16 cellular contexts compared by ENCODE assay signal in genomic region chr6:137945149-137945498, GRCh38.
DNase-seq lines count a peak whose midpoint lies in the region; ATAC-seq, FAIRE-seq and TF ChIP-seq lines count a peak whose summit lies in the region.
"Had no signal": no experiment of that assay in that cellular context is flagged by ENCODE, and none has a peak within 500 bp of the region (broad histone marks: within the 10 kb centered on the region; RNA-seq: fewer than 3 reads in every experiment).

No MANE protein-coding gene starts in this region.

- no peaks in the 10 kb centered on the region for H3K36me3 ChIP-seq in mammary epithelial cell (ENCODE audit: insufficient read depth, low read length)
- H3K36me3 ChIP-seq in KMS-11 (ENCODE audit: insufficient read depth): no peaks in the 10 kb centered on the region
- H3K36me3 ChIP-seq in bronchial epithelial cell (ENCODE audit: control insufficient read depth, insufficient read depth, low read length): no peaks in the 10 kb centered on the region
- H3K36me3 ChIP-seq in sigmoid colon: no peaks in the 10 kb centered on the region
- H3K36me3 ChIP-seq: heart left ventricle, stomach, vagina had no signal

- H3K4me1 Mint-ChIP-seq in MCF 10A (ENCODE audit: insufficient read depth, unreplicated experiment): peaks cover 18% of the 10 kb centered on the region
- peaks cover 60% of the 10 kb centered on the region for H3K4me1 Mint-ChIP-seq in stimulated activated effector memory CD8-positive, alpha-beta T cell treated with anti-CD3 and anti-CD28 coated beads, Interleukin-12 subunit alpha, Interleukin-12 subunit beta, amount 100 ng/mL, for 72 hours

- no peak overlapping the region for H3K9ac ChIP-seq in mammary epithelial cell (ENCODE audit: insufficient read depth, low read length)
- H3K9ac ChIP-seq in KMS-11: no peak overlapping the region

- no peaks in the 10 kb centered on the region for H4K20me1 ChIP-seq in mammary epithelial cell (ENCODE audit: insufficient read depth, low read length)
- no peaks in the 10 kb centered on the region for H4K20me1 ChIP-seq in KMS-11 (ENCODE audit: insufficient read depth)

- CTCF ChIA-PET in mammary epithelial cell (lab: Charles Lee; ENCODE audit: low non-redundant PET): interaction anchor here (0.7 kb wide), 2 partner anchors 77 to 235 kb away, joined by 4 to 6 read pairs; no protein-coding TSS in a partner anchor
- CTCF ChIA-PET in MCF 10A (lab: Yijun Ruan, JAX): interaction anchor here (0.6 to 9.8 kb wide), 32 partner anchors 9 to 682 kb away, joined by 3 to 112 read pairs (median 4); partner anchors contain the start of gene TNFAIP3

- WGBS in mammary epithelial cell (ENCODE audit: low coverage, missing lambda C conversion rate): 0% methylated on average over 3 of the region's 3 CpGs
- WGBS in sigmoid colon, 2 donors: 36 to 61% methylated on average over 3 of the region's 3 CpGs

- intact Hi-C loops in mammary epithelial cell (cut with micrococcal nuclease) (loop anchor here (1.0 to 2.0 kb wide), 5 partner anchors 30 to 240 kb away; no protein-coding TSS in a partner anchor), MCF 10A (cut with micrococcal nuclease) (loop anchor here (1.0 kb wide), 4 partner anchors 72 to 237 kb away; no protein-coding TSS in a partner anchor), sigmoid colon (cut with DNase I) (loop anchor here (1.0 kb wide), 1 partner anchor 240 kb away; no protein-coding TSS in a partner anchor)

- TF ChIP-seq CTCF in mammary epithelial cell (conservative IDR thresholded peaks at IDR 0.05 in 1 of 2, IDR thresholded peaks at IDR 0.05 in 1 of 2; ENCODE audit: extremely low read depth in 1 of 2, insufficient read depth in 1 of 2, low read depth in 1 of 2, low read length in 2 of 2): no peak
- no peak for TF ChIP-seq CTCF in MCF 10A (IDR thresholded peaks at IDR 0.05; ENCODE audit: unreplicated experiment)
- TF ChIP-seq CTCF in KMS-11 (conservative IDR thresholded peaks at IDR 0.05; ENCODE audit: low read depth, low read length): 0 out of 2 replicates have a peak, but pooled peaks have one; percentile 0
- TF ChIP-seq CTCF in bronchial epithelial cell (IDR thresholded peaks at IDR 0.05; ENCODE audit: insufficient read depth, low read length, severe bottlenecking): no peak
- TF ChIP-seq CTCF in sigmoid colon (IDR thresholded peaks at IDR 0.05): peak in 1 of 4 experiments; percentile 10

- DNase-seq in mammary epithelial cell (no peak), MCF 10A (ENCODE audit: unreplicated experiment) (no peak), bronchial epithelial cell (ENCODE audit: low read depth) (no peak), UCSD-AML1 (lab: John Stamatoyannopoulos, UW; ENCODE audit: unreplicated experiment) (no peak), NCI-H345 (lab: John Stamatoyannopoulos, UW) (no peak), sigmoid colon (no peak)
- no peak for DNase-seq in stimulated activated effector memory CD8-positive, alpha-beta T cell treated with anti-CD3 and anti-CD28 coated beads, Interleukin-12 subunit alpha, Interleukin-12 subunit beta, amount 100 ng/mL, for 72 hours (ENCODE audit: low spot score in 2 of 2)
- DNase-seq: heart left ventricle; islet precursor cell; NCI-H1694; stimulated activated CD4-positive, alpha-beta T cell treated with anti-CD3 and anti-CD28 coated beads, Interleukin-12 subunit alpha, Interleukin-12 subunit beta, amount 100 ng/mL, for 4 hours; stomach had no signal

- no peaks in the 10 kb centered on the region for H3K27me3 Mint-ChIP-seq in MCF 10A (ENCODE audit: insufficient read depth, unreplicated experiment)

- TF ChIP-seq EP300 in sigmoid colon (IDR thresholded peaks at IDR 0.05): no peak

- H3K79me2 ChIP-seq in mammary epithelial cell (ENCODE audit: insufficient read depth, low read length) (no peaks in the 10 kb centered on the region), KMS-11 (ENCODE audit: insufficient read depth, low read depth) (no peaks in the 10 kb centered on the region)

- H3K36me3 Mint-ChIP-seq in MCF 10A (ENCODE audit: insufficient read depth, unreplicated experiment): no peaks in the 10 kb centered on the region
- H3K36me3 Mint-ChIP-seq in stimulated activated effector memory CD8-positive, alpha-beta T cell treated with anti-CD3 and anti-CD28 coated beads, Interleukin-12 subunit alpha, Interleukin-12 subunit beta, amount 100 ng/mL, for 72 hours: peaks cover 2% of the 10 kb centered on the region

- H3K4me1 ChIP-seq in mammary epithelial cell (ENCODE audit: insufficient read depth, low read length) (peaks cover 11% of the 10 kb centered on the region), KMS-11 (ENCODE audit: low read depth, poor library complexity, severe bottlenecking) (peaks cover 70% of the 10 kb centered on the region), sigmoid colon (peaks cover 0 to 12% (median 2%) of the 10 kb centered on the region in 4 donors)
- H3K4me1 ChIP-seq: body of pancreas, vagina had no signal

- TF ChIP-seq POLR2A in sigmoid colon (IDR thresholded peaks at IDR 0.05): no peak

- H2AFZ ChIP-seq in mammary epithelial cell (ENCODE audit: low read depth, low read length) (peak overlapping the region; percentile 7), KMS-11 (ENCODE audit: low read depth) (peak overlapping the region; percentile 43)

- no peak overlapping the region for H3K4me3 ChIP-seq in mammary epithelial cell (replicated peaks in 1 of 3; ENCODE audit: insufficient read depth in 1 of 3, low read depth in 2 of 3, low read length in 3 of 3)
- no peak overlapping the region for H3K4me3 ChIP-seq in KMS-11 (IDR thresholded peaks at IDR 0.05; ENCODE audit: insufficient read depth, low read depth, low read length)
- H3K4me3 ChIP-seq in bronchial epithelial cell (ENCODE audit: low read depth, low read length): no peak overlapping the region
- no peak overlapping the region for H3K4me3 ChIP-seq in sigmoid colon
- H3K4me3 ChIP-seq: body of pancreas, stomach had no signal

- POLR2A ChIA-PET in MCF 10A (lab: Yijun Ruan, JAX): interaction anchor here (0.7 to 6.1 kb wide), 10 partner anchors 9 to 237 kb away, joined by 3 to 90 read pairs (median 3); partner anchors contain the start of gene TNFAIP3

- H3K4me2 ChIP-seq in mammary epithelial cell (ENCODE audit: insufficient read depth, low read depth, low read length) (no peak overlapping the region), KMS-11 (peak overlapping the region; percentile 78)

- BruUV-seq in mammary epithelial cell (replicated peaks; lab: Mats Ljungman, UMichigan) (no TSS peak), MCF 10A (replicated peaks; lab: Mats Ljungman, UMichigan) (no TSS peak)

- peak; percentile 60 for FAIRE-seq in bronchial epithelial cell (lab: Jason Lieb, UNC)

- H3K27ac ChIP-seq in mammary epithelial cell (ENCODE audit: insufficient read depth, low read depth, low read length) (no peak overlapping the region), KMS-11 (peak overlapping the region; percentile 43; the same call in 1 of the 2 replicates), sigmoid colon (no peak overlapping the region)
- H3K27ac ChIP-seq: body of pancreas, heart left ventricle, stomach, vagina had no signal

- H3K9me3 ChIP-seq in mammary epithelial cell (replicated peaks; ENCODE audit: insufficient read depth, low read length) (no peaks in the 10 kb centered on the region), sigmoid colon (no peaks in the 10 kb centered on the region)
- H3K9me3 ChIP-seq: body of pancreas, heart left ventricle, stomach, vagina had no signal

- no peak overlapping the region for H3K27ac Mint-ChIP-seq in MCF 10A (ENCODE audit: low read depth, unreplicated experiment)
- peak overlapping the region; percentile 10 for H3K27ac Mint-ChIP-seq in stimulated activated effector memory CD8-positive, alpha-beta T cell treated with anti-CD3 and anti-CD28 coated beads, Interleukin-12 subunit alpha, Interleukin-12 subunit beta, amount 100 ng/mL, for 72 hours

- no peak for ATAC-seq in stimulated activated effector memory CD8-positive, alpha-beta T cell treated with anti-CD3 and anti-CD28 coated beads, Interleukin-12 subunit alpha, Interleukin-12 subunit beta, amount 100 ng/mL, for 72 hours

- H3K4me3 Mint-ChIP-seq in MCF 10A (ENCODE audit: unreplicated experiment): no peak overlapping the region
- H3K4me3 Mint-ChIP-seq in stimulated activated effector memory CD8-positive, alpha-beta T cell treated with anti-CD3 and anti-CD28 coated beads, Interleukin-12 subunit alpha, Interleukin-12 subunit beta, amount 100 ng/mL, for 72 hours: peak overlapping the region; percentile 30
- H3K4me3 Mint-ChIP-seq: activated naive CD4-positive, alpha-beta T cell treated with anti-CD3 and anti-CD28 coated beads for 36 hours had no signal

- dilution Hi-C loops in mammary epithelial cell (cut with HindIII; ENCODE audit: low sequenced_read_pairs): loop anchor here (5.0 kb wide), 2 partner anchors 42 to 63 kb away; no protein-coding TSS in a partner anchor

- in situ Hi-C loops in mammary epithelial cell (cut with MboI; ENCODE audit: low sequenced_read_pairs in 2 of 2): loop anchor here in 1 of 2 donors (5.0 to 10.0 kb wide), 2 partner anchors 140 to 248 kb away; no protein-coding TSS in a partner anchor

- no peaks in the 10 kb centered on the region for H3K27me3 ChIP-seq in mammary epithelial cell (ENCODE audit: insufficient read depth, low read length)
- H3K27me3 ChIP-seq in KMS-11 (ENCODE audit: insufficient read depth, low read depth): no peaks in the 10 kb centered on the region
- no peaks in the 10 kb centered on the region for H3K27me3 ChIP-seq in bronchial epithelial cell (ENCODE audit: control insufficient read depth, insufficient read depth, low read length)
- H3K27me3 ChIP-seq in sigmoid colon: no peaks in the 10 kb centered on the region
- H3K27me3 ChIP-seq: body of pancreas, heart left ventricle, stomach, vagina had no signal

- no peaks in the 10 kb centered on the region for H3K9me3 Mint-ChIP-seq in MCF 10A (ENCODE audit: unreplicated experiment)
- no peaks in the 10 kb centered on the region for H3K9me3 Mint-ChIP-seq in stimulated activated effector memory CD8-positive, alpha-beta T cell treated with anti-CD3 and anti-CD28 coated beads, Interleukin-12 subunit alpha, Interleukin-12 subunit beta, amount 100 ng/mL, for 72 hours
- H3K9me3 Mint-ChIP-seq: activated naive CD4-positive, alpha-beta T cell treated with anti-CD3 and anti-CD28 coated beads for 36 hours had no signal
